In genomic region chr12:104720346-104721064, GRCh38 we compare ENCODE assay signal across 8 cellular contexts.
DNase-seq lines count a peak whose midpoint lies in the region; ATAC-seq and TF ChIP-seq lines count a peak whose summit lies in the region.

No MANE protein-coding gene starts in this region.

- intact Hi-C loops in stomach (cut with DNase I; ENCODE audit: low total_unique reads): loop anchor here (10.0 kb wide), 1 partner anchor 334 kb away; no protein-coding TSS in a partner anchor

- H3K36me3 ChIP-seq in stomach: no peaks in the 10 kb centered on the region

- no peak for TF ChIP-seq CTCF in stomach (IDR thresholded peaks at IDR 0.05)

- H3K27me3 ChIP-seq in stomach: no peaks in the 10 kb centered on the region

- H3K4me1 ChIP-seq in stomach: peaks cover 10 to 45% (median 31%) of the 10 kb centered on the region in 4 donors

- no peak for TF ChIP-seq EP300 in stomach (IDR thresholded peaks at IDR 0.05)

- no peak for ATAC-seq in GM21515 (IDR thresholded peaks at IDR 0.05; ENCODE audit: unreplicated experiment)

- peak overlapping the region; percentile 55 for H3K27ac ChIP-seq in caudate nucleus (ENCODE audit: low read depth, low read length)
- H3K27ac ChIP-seq in stomach: peak overlapping the region; percentile 61 to 82 (median 77)

- H3K4me3 ChIP-seq in stomach: peak overlapping the region; percentile 14 to 30 (median 19)

- WGBS in stomach, 5 donors: 41 to 61% (median 47%) methylated on average over 28 to 29 of the region's 29 CpGs

- DNase-seq in GM19240 (ENCODE audit: insufficient read length, low spot score) (peak; percentile 29), T-helper 22 cell (ENCODE audit: low read depth) (peak; percentile 72), caudate nucleus (lab: John Stamatoyannopoulos, UW) (peak in 3 of 61 donors; percentile 9 to 19 (median 14)), myocyte (ENCODE audit: low read depth) (peak; percentile 83), stomach (peak; percentile 40), superior temporal gyrus (ENCODE audit: extremely low spot score) (no peak), HuH-7.5 (ENCODE audit: low spot score) (no peak)

- no peak for TF ChIP-seq POLR2A in stomach (IDR thresholded peaks at IDR 0.05)

- H3K9me3 ChIP-seq in stomach: no peaks in the 10 kb centered on the region

Comparison
In these comparisons a context has a peak if more than half of its experiments do, and no peak if none do; other contexts are left out.
1. DNase-seq: peak in GM19240 (single experiment), T-helper 22 cell (single experiment), myocyte (single experiment) and stomach (single experiment); none in superior temporal gyrus (single experiment) and HuH-7.5 (single experiment).